Comparison of ENCODE assay signal across 9 cellular contexts in genomic region chr6:51552400-51552799, GRCh38.
"Had no signal": no experiment of that assay in that cellular context is flagged by ENCODE, and none has a peak within 500 bp of the region (broad histone marks: within the 10 kb centered on the region; RNA-seq: fewer than 3 reads in every experiment).

No MANE protein-coding gene starts in this region.

- H3K4me1 ChIP-seq: HAP-1 had no signal

- H3K4me3 ChIP-seq: GM23248, HAP-1 had no signal

- H3K27ac ChIP-seq: GM23248, HL-60 had no signal

- H3K36me3 ChIP-seq: HAP-1 had no signal

- ATAC-seq: HCT116, HepG2 had no signal

- H3K9me3 ChIP-seq: HAP-1 had no signal

- H3K9ac ChIP-seq: GM23248 had no signal

- DNase-seq: GM23248, GOT3, H7, HFFc6, KBM-7 had no signal
